In the genomic region with DNA sequence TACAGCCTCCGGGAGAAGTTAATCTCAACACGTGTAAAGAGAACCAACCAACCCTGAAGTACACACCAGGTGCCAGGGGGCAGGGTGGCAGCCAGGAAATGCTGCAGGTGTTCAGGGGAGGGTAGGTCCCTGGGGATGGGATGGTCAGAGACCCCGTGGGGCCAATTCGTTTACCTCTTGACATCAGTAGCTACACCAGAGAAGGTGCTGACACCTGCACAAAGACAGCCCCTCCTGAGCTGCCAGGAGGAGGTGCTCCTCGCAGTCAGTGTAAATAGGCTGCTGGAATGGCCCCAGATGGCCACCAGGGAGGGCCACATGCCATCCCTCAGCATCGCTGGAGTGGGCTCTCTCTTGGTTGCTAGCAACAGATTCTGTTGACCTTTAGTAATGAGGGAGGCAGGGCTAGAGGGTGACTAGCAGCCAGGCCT, we compare ENCODE assay signal across 13 cellular contexts. TPM values are rescaled to one million over a fixed set of nuclear protein-coding genes. Genes with fewer than 3 reads are reported as not detected.
A peak's percentile ranks its signal among the peaks of the same experiment; 100 is the strongest.
DNase-seq lines count a peak whose midpoint lies in the region; ATAC-seq lines count a peak whose summit lies in the region.
"Had no signal": no experiment of that assay in that cellular context is flagged by ENCODE, and none has a peak within 500 bp of the region (broad histone marks: within the 10 kb centered on the region; RNA-seq: fewer than 3 reads in every experiment).

No MANE protein-coding gene starts in this region.

- H2AFZ ChIP-seq in neuronal stem cell (ENCODE audit: low read length), result no peak overlapping the region

- no peak overlapping the region for H2BK15ac ChIP-seq in neuronal stem cell (ENCODE audit: low read length)

- H3K9me3 ChIP-seq in neuronal stem cell (replicated peaks in 1 of 2; ENCODE audit: control insufficient read depth in 2 of 2, insufficient read depth in 1 of 2, low read depth in 1 of 2, low read length in 2 of 2), result no peaks in the 10 kb centered on the region
- H3K9me3 ChIP-seq: ovary had no signal

- H3K4me1 ChIP-seq in neuronal stem cell (ENCODE audit: control insufficient read depth in 2 of 2, insufficient read depth in 1 of 2, low read depth in 1 of 2, low read length in 2 of 2), result peaks cover 3 to 6% of the 10 kb centered on the region in 2 donors

- no peak overlapping the region for H3K4ac ChIP-seq in neuronal stem cell (ENCODE audit: low read length)

- DNase-seq in H7 (peak; percentile 84), NCI-H2196 (lab: John Stamatoyannopoulos, UW; ENCODE audit: unreplicated experiment) (peak; percentile 58), cerebellar cortex (ENCODE audit: low spot score) (peak; percentile 74), neuronal stem cell (ENCODE audit: low spot score) (no peak), activated T-cell treated with anti-CD3 and anti-CD28 coated beads for 4 hours (no peak)
- no peak for DNase-seq in activated effector memory CD4-positive, alpha-beta T cell treated with Interleukin-2 at 50 U/mL for 16 hours
- DNase-seq: activated naive CD4-positive, alpha-beta T cell treated with Interleukin-2 at 50 U/mL for 16 hours; Calu3; ovary; stimulated activated CD4-positive, alpha-beta T cell treated with anti-CD3 and anti-CD28 coated beads, Interleukin-4, amount 100 ng/mL, for 1 hour had no signal

- peak overlapping the region; percentile 22 for H3K18ac ChIP-seq in neuronal stem cell (ENCODE audit: low read length)

- H3K36me3 ChIP-seq in H7 (replicated peaks; ENCODE audit: control insufficient read depth, insufficient read depth, low read length) (no peaks in the 10 kb centered on the region), neuronal stem cell (replicated peaks in 1 of 2; ENCODE audit: control insufficient read depth in 2 of 2, insufficient read depth in 2 of 2, low read length in 2 of 2) (no peaks in the 10 kb centered on the region)
- H3K36me3 ChIP-seq: ovary had no signal

- no peak overlapping the region for H4K8ac ChIP-seq in neuronal stem cell (ENCODE audit: low read depth, low read length)

- no peak overlapping the region for H2BK120ac ChIP-seq in neuronal stem cell (ENCODE audit: low read depth, low read length)

- no peak overlapping the region for H2BK12ac ChIP-seq in neuronal stem cell (ENCODE audit: low read length)

- H3K27ac ChIP-seq in neuronal stem cell (replicated peaks; ENCODE audit: low read length), result no peak overlapping the region
- H3K27ac ChIP-seq: ovary had no signal

- no peaks in the 10 kb centered on the region for H3K79me1 ChIP-seq in neuronal stem cell (ENCODE audit: low read depth, low read length)

- WGBS in neuronal stem cell (ENCODE audit: extremely low coverage in 2 of 2, insufficient read length in 2 of 2, insufficient replicate concordance in 1 of 2), 2 donors, result no CpG with 5 or more reads among the region's 6 CpGs

- no peak overlapping the region for H3K4me2 ChIP-seq in neuronal stem cell (ENCODE audit: insufficient read depth, low read length, poor library complexity, severe bottlenecking)

- H3K9ac ChIP-seq in neuronal stem cell (ENCODE audit: low read depth, low read length, poor library complexity), result no peak overlapping the region

- no peak overlapping the region for H3K23ac ChIP-seq in neuronal stem cell (ENCODE audit: low read depth, low read length, poor library complexity)

- ATAC-seq in HG02970 (IDR thresholded peaks at IDR 0.05; ENCODE audit: low FRiP score, unreplicated experiment), result no peak
- ATAC-seq: left lobe of liver had no signal

- peak overlapping the region; percentile 17 for H2AK5ac ChIP-seq in neuronal stem cell (ENCODE audit: low read depth, low read length)

- H3K14ac ChIP-seq in neuronal stem cell (ENCODE audit: low read length), result no peak overlapping the region

- no peaks in the 10 kb centered on the region for H3K27me3 ChIP-seq in H7 (ENCODE audit: control insufficient read depth, insufficient read depth, low read length)
- H3K27me3 ChIP-seq in neuronal stem cell (ENCODE audit: control insufficient read depth in 3 of 3, insufficient read depth in 3 of 3, low read depth in 1 of 3, low read length in 3 of 3), result no peaks in the 10 kb centered on the region
- H3K27me3 ChIP-seq: ovary had no signal

- no peak overlapping the region for H4K91ac ChIP-seq in neuronal stem cell (ENCODE audit: low read depth, low read length, poor library complexity)

- no peak overlapping the region for H2BK5ac ChIP-seq in neuronal stem cell (ENCODE audit: low read length)

- H3K4me3 ChIP-seq in H7 (ENCODE audit: insufficient read depth, low read depth, low read length), result no peak overlapping the region
- no peak overlapping the region for H3K4me3 ChIP-seq in neuronal stem cell (ENCODE audit: low read length in 2 of 2)
- H3K4me3 ChIP-seq: ovary had no signal

RNA-seq across cellular contexts. Expression of a gene that starts 52.8 kb away (rescaled TPM):
- total RNA-seq in H7 (2014; rRNA removed; shearing (Covaris generic)), result 3.8 and 5.4 TPM in 2 replicates
- polyA plus RNA-seq in neuronal stem cell (2013, experiment 1 of 2), result 6.9 TPM
- polyA plus RNA-seq in neuronal stem cell (2013, experiment 2 of 2), result 6.8 TPM
- total RNA-seq: NCI-H460 had no signal

Comparison
In these comparisons a context has a peak if more than half of its experiments do, and no peak if none do; other contexts are left out.
1. DNase-seq: peak in H7 (single experiment), NCI-H2196 (single experiment) and cerebellar cortex (single experiment); none in neuronal stem cell (single experiment), activated T-cell treated with anti-CD3 and anti-CD28 coated beads for 4 hours (single experiment) and activated effector memory CD4-positive, alpha-beta T cell treated with Interleukin-2 at 50 U/mL for 16 hours (single experiment).